ENCODE assay signal across 9 cellular contexts in the genomic region with DNA sequence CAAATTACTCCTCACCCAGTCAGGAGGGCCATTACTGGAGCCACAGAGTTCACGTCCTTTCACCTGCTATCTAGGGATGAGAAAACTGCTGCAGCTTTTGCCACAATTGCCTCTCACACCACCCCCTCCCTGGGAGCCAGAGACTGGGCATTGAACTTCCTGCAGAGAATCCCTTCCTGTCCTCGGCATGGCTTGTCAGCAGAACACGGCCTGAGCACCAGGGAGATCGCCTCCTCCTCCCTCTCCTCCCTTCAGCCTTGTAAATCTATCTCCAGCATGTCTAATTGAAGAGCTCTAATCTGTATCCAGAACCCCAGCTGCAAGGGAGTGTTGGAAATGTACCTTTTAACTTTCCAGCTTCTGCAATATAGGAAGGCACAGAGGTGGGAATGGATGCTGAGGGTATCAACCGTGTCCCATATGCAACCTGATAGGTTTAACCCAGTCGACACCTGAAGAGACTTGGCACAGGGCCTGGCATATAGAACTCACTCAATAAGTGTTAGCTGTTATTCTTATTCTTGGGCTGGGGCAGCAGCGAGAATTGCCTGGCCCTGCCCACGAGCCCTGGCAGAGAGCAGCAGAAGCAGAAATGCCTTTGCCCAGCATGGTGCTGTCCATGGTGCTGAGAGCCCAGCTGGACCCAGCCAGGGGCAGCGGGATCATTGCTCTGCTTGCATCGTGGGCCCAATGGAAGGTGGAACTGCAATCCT. TPM values are rescaled to one million over a fixed set of nuclear protein-coding genes. Genes with fewer than 3 reads are reported as not detected.
DNase-seq lines count a peak whose midpoint lies in the region; ATAC-seq and TF ChIP-seq lines count a peak whose summit lies in the region.
"Had no signal": no experiment of that assay in that cellular context is flagged by ENCODE, and none has a peak within 500 bp of the region (broad histone marks: within the 10 kb centered on the region; RNA-seq: fewer than 3 reads in every experiment).

No MANE protein-coding gene starts in this region.

- peaks cover 54 to 60% of the 10 kb centered on the region in 2 experiments for H3K27me3 ChIP-seq in mesenchymal stem cell (ENCODE audit: control insufficient read depth in 1 of 2, insufficient read depth in 1 of 2, low read length in 2 of 2)
- no peaks in the 10 kb centered on the region for H3K27me3 ChIP-seq in ascending aorta

- H3K27ac Mint-ChIP-seq in stimulated activated effector memory CD8-positive, alpha-beta T cell treated with anti-CD3 and anti-CD28 coated beads, Interleukin-12 subunit alpha, Interleukin-12 subunit beta, amount 100 ng/mL, for 72 hours, result no peak overlapping the region

- H2BK15ac ChIP-seq in mesenchymal stem cell (ENCODE audit: low read depth, poor library complexity, severe bottlenecking), result no peak overlapping the region

- H2BK12ac ChIP-seq in mesenchymal stem cell (ENCODE audit: low read length in 2 of 2), result no peak overlapping the region

- no peaks in the 10 kb centered on the region for H3K79me1 ChIP-seq in mesenchymal stem cell (replicated peaks; ENCODE audit: low read length, poor library complexity, severe bottlenecking)

- no peak overlapping the region for H3K27ac ChIP-seq in mesenchymal stem cell (ENCODE audit: low read length, poor library complexity, severe bottlenecking)
- no peak overlapping the region for H3K27ac ChIP-seq in ascending aorta
- H3K27ac ChIP-seq: KMS-11 had no signal

- no peak overlapping the region for H3K4ac ChIP-seq in mesenchymal stem cell (ENCODE audit: low read depth in 1 of 2, low read length in 2 of 2)

- H3K4me3 ChIP-seq in mesenchymal stem cell (ENCODE audit: insufficient read depth in 1 of 2, low read depth in 1 of 2, low read length in 2 of 2) (no peak overlapping the region), ascending aorta (no peak overlapping the region)

- H3K36me3 ChIP-seq in mesenchymal stem cell (ENCODE audit: control insufficient read depth in 1 of 2, insufficient read depth in 2 of 2, low read depth in 1 of 2, low read length in 2 of 2), result no peaks in the 10 kb centered on the region
- H3K36me3 ChIP-seq in ascending aorta, result no peaks in the 10 kb centered on the region

- TF ChIP-seq CTCF in ascending aorta (IDR thresholded peaks at IDR 0.05), result no peak

- H3K9me3 Mint-ChIP-seq in stimulated activated effector memory CD8-positive, alpha-beta T cell treated with anti-CD3 and anti-CD28 coated beads, Interleukin-12 subunit alpha, Interleukin-12 subunit beta, amount 100 ng/mL, for 72 hours, result no peaks in the 10 kb centered on the region

- H3K18ac ChIP-seq in mesenchymal stem cell (ENCODE audit: low read depth in 1 of 2, low read length in 2 of 2), result no peak overlapping the region

- H2BK120ac ChIP-seq in mesenchymal stem cell (ENCODE audit: low read depth, low read length), result no peak overlapping the region

- H3K4me1 ChIP-seq in mesenchymal stem cell (ENCODE audit: control insufficient read depth, insufficient read depth, low read depth, low read length) (peaks cover 1% of the 10 kb centered on the region), ascending aorta (no peaks in the 10 kb centered on the region)

- no peak overlapping the region for H2AFZ ChIP-seq in mesenchymal stem cell (ENCODE audit: low read depth, low read length)

- intact Hi-C loops in ascending aorta (cut with DNase I), result no loop called here

- H3K23ac ChIP-seq in mesenchymal stem cell (ENCODE audit: low read length in 2 of 2), result no peak overlapping the region

- H4K8ac ChIP-seq in mesenchymal stem cell (ENCODE audit: low read length), result no peak overlapping the region

- H3K4me1 Mint-ChIP-seq in stimulated activated effector memory CD8-positive, alpha-beta T cell treated with anti-CD3 and anti-CD28 coated beads, Interleukin-12 subunit alpha, Interleukin-12 subunit beta, amount 100 ng/mL, for 72 hours, result no peaks in the 10 kb centered on the region

- no peak overlapping the region for H3K14ac ChIP-seq in mesenchymal stem cell (ENCODE audit: low read length in 2 of 2)

- no peak overlapping the region for H2BK5ac ChIP-seq in mesenchymal stem cell (ENCODE audit: low read depth, low read length, poor library complexity, severe bottlenecking)

- no peak overlapping the region for H2AK5ac ChIP-seq in mesenchymal stem cell (ENCODE audit: low read length, severe bottlenecking)

- no peaks in the 10 kb centered on the region for H3K36me3 Mint-ChIP-seq in stimulated activated effector memory CD8-positive, alpha-beta T cell treated with anti-CD3 and anti-CD28 coated beads, Interleukin-12 subunit alpha, Interleukin-12 subunit beta, amount 100 ng/mL, for 72 hours

- no peak overlapping the region for H4K91ac ChIP-seq in mesenchymal stem cell (ENCODE audit: low read length)

- DNase-seq in GDM1 (lab: John Stamatoyannopoulos, UW) (peak; percentile 5), NCI-H128 (lab: John Stamatoyannopoulos, UW; ENCODE audit: unreplicated experiment) (peak; percentile 74), dermis microvascular lymphatic vessel endothelial cell (ENCODE audit: low read depth in 2 of 2) (peak; percentile 40 to 66), mesenchymal stem cell (peak; percentile 57), SKM-1 (lab: John Stamatoyannopoulos, UW; ENCODE audit: unreplicated experiment) (no peak), ascending aorta (ENCODE audit: low spot score in 2 of 2) (no peak)
- DNase-seq in activated CD4-positive, alpha-beta T cell treated with anti-CD3 and anti-CD28 coated beads for 4 hours, result peak; percentile 14 to 49
- peak; percentile 33 to 68 for DNase-seq in stimulated activated effector memory CD8-positive, alpha-beta T cell treated with anti-CD3 and anti-CD28 coated beads, Interleukin-12 subunit alpha, Interleukin-12 subunit beta, amount 100 ng/mL, for 72 hours (ENCODE audit: low spot score in 2 of 2)

- 39% methylated on average over 10 of the region's 10 CpGs for WGBS in mesenchymal stem cell

- no peak overlapping the region for H3K9ac ChIP-seq in mesenchymal stem cell (ENCODE audit: low read length)
- H3K9ac ChIP-seq: KMS-11 had no signal

- no peak overlapping the region for H3K4me2 ChIP-seq in mesenchymal stem cell (ENCODE audit: low read length, poor library complexity, severe bottlenecking)
- H3K4me2 ChIP-seq: KMS-11 had no signal

- H3K4me3 Mint-ChIP-seq in stimulated activated effector memory CD8-positive, alpha-beta T cell treated with anti-CD3 and anti-CD28 coated beads, Interleukin-12 subunit alpha, Interleukin-12 subunit beta, amount 100 ng/mL, for 72 hours, result no peak overlapping the region

- no peak for ATAC-seq in stimulated activated effector memory CD8-positive, alpha-beta T cell treated with anti-CD3 and anti-CD28 coated beads, Interleukin-12 subunit alpha, Interleukin-12 subunit beta, amount 100 ng/mL, for 72 hours

- no peaks in the 10 kb centered on the region for H3K9me3 ChIP-seq in mesenchymal stem cell (ENCODE audit: control insufficient read depth, low read length)
- H3K9me3 ChIP-seq in ascending aorta, result no peaks in the 10 kb centered on the region

RNA-seq across cellular contexts. Expression of gene TMEM63C, which starts 26.8 kb away (rescaled TPM):
- total RNA-seq in dermis microvascular lymphatic vessel endothelial cell, result 0.13 and 0.77 TPM in 2 replicates
- polyA plus RNA-seq in mesenchymal stem cell (2013, experiment 1 of 2), result 0.03 TPM
- polyA plus RNA-seq in mesenchymal stem cell (2013, experiment 2 of 2), result 0.07 TPM
- 0.11 TPM for total RNA-seq in ascending aorta

Comparison
In these comparisons a context has a peak if more than half of its experiments do, and no peak if none do; other contexts are left out.
1. DNase-seq: peak in GDM1 (single experiment), NCI-H128 (single experiment), activated CD4-positive, alpha-beta T cell treated with anti-CD3 and anti-CD28 coated beads for 4 hours (2 of 2), dermis microvascular lymphatic vessel endothelial cell (2 of 2), mesenchymal stem cell (single experiment) and stimulated activated effector memory CD8-positive, alpha-beta T cell treated with anti-CD3 and anti-CD28 coated beads, Interleukin-12 subunit alpha, Interleukin-12 subunit beta, amount 100 ng/mL, for 72 hours (2 of 2); none in SKM-1 (single experiment) and ascending aorta (0 of 2).